In the genomic region with DNA sequence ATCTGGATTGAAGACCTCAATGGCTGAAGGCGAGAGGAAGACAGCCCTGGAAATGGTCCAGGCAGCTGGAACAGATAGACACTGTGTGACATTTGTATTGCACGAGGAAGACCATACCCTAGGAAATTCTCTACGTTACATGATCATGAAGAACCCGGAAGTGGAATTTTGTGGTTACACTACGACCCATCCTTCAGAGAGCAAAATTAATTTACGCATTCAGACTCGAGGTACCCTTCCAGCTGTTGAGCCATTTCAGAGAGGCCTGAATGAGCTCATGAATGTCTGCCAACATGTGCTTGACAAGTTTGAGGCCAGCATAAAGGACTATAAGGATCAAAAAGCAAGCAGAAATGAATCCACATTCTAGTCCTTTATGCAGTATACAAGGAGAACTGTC, we compare ENCODE assay signal across 8 cellular contexts. TPM values are rescaled to one million over a fixed set of nuclear protein-coding genes. Genes with fewer than 3 reads are reported as not detected.
A peak's percentile ranks its signal among the peaks of the same experiment; 100 is the strongest.
DNase-seq lines count a peak whose midpoint lies in the region; ATAC-seq and TF ChIP-seq lines count a peak whose summit lies in the region.

No MANE protein-coding gene starts in this region.

- H3K36me3 Mint-ChIP-seq in activated CD4-positive, alpha-beta T cell treated with anti-CD3 and anti-CD28 coated beads for 36 hours (ENCODE audit: low read depth): peaks cover 48% of the 10 kb centered on the region

- peak overlapping the region; percentile 92 for H3K4me3 Mint-ChIP-seq in activated CD4-positive, alpha-beta T cell treated with anti-CD3 and anti-CD28 coated beads for 36 hours

- H3K27me3 ChIP-seq in Panc1 (ENCODE audit: control insufficient read depth, insufficient read depth, low read length) (no peaks in the 10 kb centered on the region), endocrine pancreas (ENCODE audit: control insufficient read depth, insufficient read depth, low read length) (no peaks in the 10 kb centered on the region), psoas muscle (ENCODE audit: insufficient read depth in 3 of 3, low read length in 2 of 3) (no peaks in the 10 kb centered on the region), left lung (no peaks in the 10 kb centered on the region)

- in situ Hi-C loops in Panc1 (cut with HindIII; ENCODE audit: low pct_unique_long_range_greater_than_20kb, low sequenced_read_pairs): no loop called here

- TSS peak; percentile 80 for BruUV-seq in Panc1 (replicated peaks; lab: Mats Ljungman, UMichigan)

- DNase-seq in activated CD4-positive, alpha-beta T cell treated with anti-CD3 and anti-CD28 coated beads for 36 hours: no peak
- no peak for DNase-seq in activated CD4-positive, alpha-beta T cell treated with anti-CD3 and anti-CD28 coated beads, Interleukin-2, amount 50 U/mL, for 4 hours
- DNase-seq in Panc1 (ENCODE audit: low read depth, low spot score): no peak
- DNase-seq in psoas muscle: no peak
- DNase-seq in left lung: no peak
- DNase-seq in NCI-H510A (lab: John Stamatoyannopoulos, UW): no peak

- H3K4me3 ChIP-seq in Panc1 (ENCODE audit: low read depth in 2 of 2, low read length in 2 of 2) (peak overlapping the region; percentile 88 to 89), endocrine pancreas (ENCODE audit: control insufficient read depth, insufficient read depth, low read length) (peak overlapping the region; percentile 94), psoas muscle (peak overlapping the region; percentile 96), left lung (peak overlapping the region in 1 of 2 donors; percentile 94)

- ATAC-seq in activated CD4-positive, alpha-beta T cell treated with anti-CD3 and anti-CD28 coated beads for 36 hours: no peak
- ATAC-seq in Panc1 (no peak), psoas muscle (no peak), HG03045 (IDR thresholded peaks at IDR 0.05; ENCODE audit: unreplicated experiment) (no peak), left lung (no peak)

- no peak overlapping the region for H3K9ac ChIP-seq in endocrine pancreas (ENCODE audit: control insufficient read depth, insufficient read depth, low read length)

- H3K4me1 ChIP-seq in Panc1 (ENCODE audit: control insufficient read depth, insufficient read depth, low read length) (peaks cover 21% of the 10 kb centered on the region), endocrine pancreas (ENCODE audit: control insufficient read depth, insufficient read depth, low read length) (peaks cover 12% of the 10 kb centered on the region), psoas muscle (peaks cover 26% of the 10 kb centered on the region), left lung (peaks cover 11 to 50% of the 10 kb centered on the region in 2 donors)

- H3K27ac ChIP-seq in Panc1 (ENCODE audit: low read length) (no peak overlapping the region), psoas muscle (no peak overlapping the region), left lung (peak overlapping the region in 1 of 2 donors; percentile 29)

- no peaks in the 10 kb centered on the region for H3K9me3 Mint-ChIP-seq in activated CD4-positive, alpha-beta T cell treated with anti-CD3 and anti-CD28 coated beads for 36 hours (ENCODE audit: low read depth)

- peaks cover 12% of the 10 kb centered on the region for H3K36me3 ChIP-seq in Panc1 (ENCODE audit: control insufficient read depth, insufficient read depth, low read length)
- H3K36me3 ChIP-seq in endocrine pancreas (ENCODE audit: control insufficient read depth, insufficient read depth, low read length): no peaks in the 10 kb centered on the region
- peaks cover 3 to 23% of the 10 kb centered on the region in 2 donors for H3K36me3 ChIP-seq in psoas muscle (ENCODE audit: insufficient read depth in 1 of 2, low read depth in 1 of 2)
- H3K36me3 ChIP-seq in left lung: peaks cover 0 to 12% of the 10 kb centered on the region in 2 donors

- H3K4me1 Mint-ChIP-seq in activated CD4-positive, alpha-beta T cell treated with anti-CD3 and anti-CD28 coated beads for 36 hours: peaks cover 68% of the 10 kb centered on the region

- POLR2A ChIA-PET in activated CD4-positive, alpha-beta T cell treated with anti-CD3 and anti-CD28 coated beads for 36 hours (lab: Charles Lee): no interaction called here
- POLR2A ChIA-PET in Panc1 (lab: Charles Lee): no interaction called here

- H3K27ac Mint-ChIP-seq in activated CD4-positive, alpha-beta T cell treated with anti-CD3 and anti-CD28 coated beads for 36 hours: peak overlapping the region; percentile 88

- H3K27me3 Mint-ChIP-seq in activated CD4-positive, alpha-beta T cell treated with anti-CD3 and anti-CD28 coated beads for 36 hours: no peaks in the 10 kb centered on the region

- CTCF ChIA-PET in activated CD4-positive, alpha-beta T cell treated with anti-CD3 and anti-CD28 coated beads for 36 hours (lab: Charles Lee): interaction anchor here (0.5 to 1.6 kb wide), 2 partner anchors 9 to 180 kb away, joined by 3 to 6 read pairs; no protein-coding TSS in a partner anchor
- CTCF ChIA-PET in Panc1 (lab: Charles Lee): no interaction called here

- TF ChIP-seq CTCF in Panc1 (IDR thresholded peaks at IDR 0.05) (no peak), psoas muscle (IDR thresholded peaks at IDR 0.05) (no peak), left lung (IDR thresholded peaks at IDR 0.05) (no peak)

- WGBS in psoas muscle, 3 donors: 52 to 74% (median 63%) methylated on average over 7 of the region's 7 CpGs

- H3K9me3 ChIP-seq in Panc1 (ENCODE audit: control insufficient read depth, insufficient read depth, low read depth, low read length) (no peaks in the 10 kb centered on the region), endocrine pancreas (ENCODE audit: control insufficient read depth, low read length) (no peaks in the 10 kb centered on the region), psoas muscle (no peaks in the 10 kb centered on the region), left lung (no peaks in the 10 kb centered on the region)

- intact Hi-C loops in activated CD4-positive, alpha-beta T cell treated with anti-CD3 and anti-CD28 coated beads for 36 hours (cut with DNase I, micrococcal nuclease): loop anchor here (5.0 to 10.0 kb wide), 3 partner anchors 371 to 1438 kb away; a partner anchor contains a TSS
- intact Hi-C loops in Panc1 (cut with micrococcal nuclease; ENCODE audit: unreplicated experiment) (no loop called here), psoas muscle (cut with DNase I) (loop anchor here (5.0 to 10.0 kb wide), 3 partner anchors 44 to 198 kb away; a partner anchor contains a TSS), left lung (cut with DNase I) (no loop called here)

RNA-seq across cellular contexts. Expression of a gene that starts 1.2 kb away (rescaled TPM):
- 100 to 1,000 TPM; 165 to 197 TPM for total RNA-seq in activated CD4-positive, alpha-beta T cell treated with anti-CD3 and anti-CD28 coated beads for 36 hours
- 75.6 TPM for total RNA-seq in Panc1 (2021; ENCODE audit: unreplicated experiment)
- 61.7 TPM for polyA plus RNA-seq in Panc1 (2012; ENCODE audit: insufficient read length)
- total RNA-seq in psoas muscle: 100 to 1,000 TPM in 3 of 4 donors, 10 to 100 TPM in 1; 92.5 to 128 (median 110) TPM
- 100 to 1,000 TPM; 112 to 205 (median 163) TPM for polyA plus RNA-seq in psoas muscle
- total RNA-seq in left lung: 100 to 1,000 TPM; 100 to 121 TPM

RNA-seq across cellular contexts. Expression of a gene that starts 2.6 kb away (rescaled TPM):
- total RNA-seq in activated CD4-positive, alpha-beta T cell treated with anti-CD3 and anti-CD28 coated beads for 36 hours: 1 to 10 TPM; 4.7 to 4.8 TPM
- 11.6 TPM for total RNA-seq in Panc1 (2021; ENCODE audit: unreplicated experiment)
- polyA plus RNA-seq in Panc1 (2012; ENCODE audit: insufficient read length): 4.3 TPM
- 10 to 100 TPM in 1 of 4 donors, 1 to 10 TPM in 3; 5.3 to 10.0 (median 8.0) TPM for total RNA-seq in psoas muscle
- 1 to 10 TPM; 2.3 to 6.7 (median 2.6) TPM for polyA plus RNA-seq in psoas muscle
- total RNA-seq in left lung: 10 to 100 TPM; 24.8 to 25.9 TPM

Comparison
In these comparisons a context has a peak if more than half of its experiments do, and no peak if none do; other contexts are left out.
1. intact Hi-C loops: an anchor here in activated CD4-positive, alpha-beta T cell treated with anti-CD3 and anti-CD28 coated beads for 36 hours (5.0 to 10.0 kb wide) and psoas muscle (5.0 to 10.0 kb wide); none called in Panc1 and left lung.